ENCODE assay signal across 8 cellular contexts in genomic region chr17:75182569-75183436, GRCh38. TPM values are rescaled to one million over a fixed set of nuclear protein-coding genes. Genes with fewer than 3 reads are reported as not detected.
DNase-seq lines count a peak whose midpoint lies in the region; ATAC-seq and TF ChIP-seq lines count a peak whose summit lies in the region.

TSS of gene SUMO2 (minus strand) at chr17:75182959. CDS start at chr17:75182834, 125 bp downstream.

- DNase-seq in GM13976 (ENCODE audit: low spot score) (peak; percentile 99), NCI-H146 treated with DMSO at 0.1 percent for 48 hours (lab: John Stamatoyannopoulos, UW; ENCODE audit: unreplicated experiment) (peak; percentile 66), amniotic stem cell (lab: John Stamatoyannopoulos, UW) (peak; percentile 84), left ventricle myocardium inferior (peak; percentile 95), prostate gland (ENCODE audit: low spot score) (peak; percentile 92), ureter (ENCODE audit: low spot score) (peak; percentile 96)

- ATAC-seq in HG02870 (IDR thresholded peaks at IDR 0.05; ENCODE audit: unreplicated experiment) = peak; percentile 66

- TF ChIP-seq CTCF in GM13976 (IDR thresholded peaks at IDR 0.05; ENCODE audit: borderline replicate concordance, control extremely low read depth, extremely low read depth, insufficient read depth, missing control alignments) (no peak), left ventricle myocardium inferior (IDR thresholded peaks at IDR 0.05; ENCODE audit: borderline replicate concordance) (peak; percentile 63), prostate gland (IDR thresholded peaks at IDR 0.05) (peak in 2 of 4 experiments; percentile 39 to 48)

- intact Hi-C loops in left ventricle myocardium inferior (cut with micrococcal nuclease) (no loop called here), prostate gland (cut with DNase I) (no loop called here)

- H3K27ac ChIP-seq in left ventricle myocardium inferior (replicated peaks) (peak within 1 kb of the TSS; percentile 100), prostate gland (peak within 1 kb of the TSS; percentile 95 to 99)

- H3K4me3 ChIP-seq in left ventricle myocardium inferior (peak within 1 kb of the TSS; percentile 99), prostate gland (peak within 1 kb of the TSS; percentile 87 to 89)

- peak within 1 kb of the TSS; percentile 98 for H3K27ac Mint-ChIP-seq in T-helper 1 cell treated with Interleukin-12 subunit alpha and Interleukin-12 subunit beta and Interleukin-4 antibody, amounts not matched to agents 30 μg/mL and 1 μg/mL, for 36 hours

- peaks cover 33% of the 10 kb centered on the region for H3K4me1 Mint-ChIP-seq in T-helper 1 cell treated with Interleukin-12 subunit alpha and Interleukin-12 subunit beta and Interleukin-4 antibody, amounts not matched to agents 30 μg/mL and 1 μg/mL, for 36 hours (ENCODE audit: low read depth)

- WGBS in prostate gland = 1% methylated on average over 48 of the region's 92 CpGs

- peaks cover 11% of the 10 kb centered on the region for H3K36me3 Mint-ChIP-seq in T-helper 1 cell treated with Interleukin-12 subunit alpha and Interleukin-12 subunit beta and Interleukin-4 antibody, amounts not matched to agents 30 μg/mL and 1 μg/mL, for 36 hours (ENCODE audit: low read depth)

- H3K36me3 ChIP-seq in left ventricle myocardium inferior (peaks cover 26% of the 10 kb centered on the region), prostate gland (peaks cover 0 to 4% of the 10 kb centered on the region in 2 donors)

- H3K9me3 Mint-ChIP-seq in T-helper 1 cell treated with Interleukin-12 subunit alpha and Interleukin-12 subunit beta and Interleukin-4 antibody, amounts not matched to agents 30 μg/mL and 1 μg/mL, for 36 hours = no peaks in the 10 kb centered on the region

- peak; percentile 84 for TF ChIP-seq POLR2A in prostate gland (IDR thresholded peaks at IDR 0.05)

- peaks cover 45% of the 10 kb centered on the region for H3K4me1 ChIP-seq in left ventricle myocardium inferior
- H3K4me1 ChIP-seq in prostate gland (replicated peaks) = no peaks in the 10 kb centered on the region

- H3K4me3 Mint-ChIP-seq in T-helper 1 cell treated with Interleukin-12 subunit alpha and Interleukin-12 subunit beta and Interleukin-4 antibody, amounts not matched to agents 30 μg/mL and 1 μg/mL, for 36 hours = peak within 1 kb of the TSS; percentile 96

- H3K27me3 Mint-ChIP-seq in T-helper 1 cell treated with Interleukin-12 subunit alpha and Interleukin-12 subunit beta and Interleukin-4 antibody, amounts not matched to agents 30 μg/mL and 1 μg/mL, for 36 hours (ENCODE audit: low read depth) = no peaks in the 10 kb centered on the region

- H3K27me3 ChIP-seq in left ventricle myocardium inferior (ENCODE audit: low read depth) (no peaks in the 10 kb centered on the region), prostate gland (replicated peaks; ENCODE audit: insufficient read depth) (no peaks in the 10 kb centered on the region)

- in situ Hi-C loops in GM13976 (cut with MboI; ENCODE audit: low sequenced_read_pairs, unreplicated experiment) = no loop called here

- H3K9me3 ChIP-seq in left ventricle myocardium inferior (replicated peaks) (no peaks in the 10 kb centered on the region), prostate gland (no peaks in the 10 kb centered on the region)

RNA-seq across cellular contexts. Expression of gene SUMO2, which starts in this region (rescaled TPM):
- total RNA-seq in left ventricle myocardium inferior (183 TPM), prostate gland (10 to 100 TPM; 79.7 to 97.2 TPM), ureter (326 TPM)

Comparison
In these comparisons a context has a peak if more than half of its experiments do, and no peak if none do; other contexts are left out.
1. Peak in every context shown above with its lines: DNase-seq, ATAC-seq, H3K4me3 ChIP-seq and H3K27ac ChIP-seq.